In genomic region chr9:28600226-28600625, GRCh38 we compare ENCODE assay signal across 25 cellular contexts.
"Had no signal": no experiment of that assay in that cellular context is flagged by ENCODE, and none has a peak within 500 bp of the region (broad histone marks: within the 10 kb centered on the region; RNA-seq: fewer than 3 reads in every experiment).

No MANE protein-coding gene starts in this region.

- H3K9me3 ChIP-seq: heart right ventricle, left ventricle myocardium inferior, pancreas, psoas muscle, right atrium auricular region, right lobe of liver, testis, thyroid gland, transverse colon, upper lobe of right lung had no signal

- FAIRE-seq: pancreas, urothelium cell line had no signal

- DNase-seq: heart right ventricle; islet precursor cell; left ventricle myocardium inferior; naive thymus-derived CD8-positive, alpha-beta T cell; nucleus accumbens; pancreas; psoas muscle; right lobe of liver; stimulated activated CD4-positive, alpha-beta T cell treated with anti-CD3 and anti-CD28 coated beads, Interleukin-1b, Interleukin-23, amount 100 ng/mL, for 48 hours; stimulated activated CD4-positive, alpha-beta T cell treated with anti-CD3 and anti-CD28 coated beads, Interleukin-2, amount 100 ng/mL, for 48 hours; stimulated activated CD4-positive, alpha-beta T cell treated with anti-CD3 and anti-CD28 coated beads, Interleukin-4, amount 100 ng/mL, for 4 hours; stimulated activated CD8-positive, alpha-beta memory T cell treated with anti-CD3 and anti-CD28 coated beads, Interleukin-4, amount 100 ng/mL, for 48 hours; stimulated activated naive CD4-positive, alpha-beta T cell treated with Interleukin-2 at 50 U/mL for 16 hours; stimulated activated naive CD8-positive, alpha-beta T cell treated with anti-CD3 and anti-CD28 coated beads, Interleukin-15, amount 100 ng/mL, for 72 hours; substantia nigra; testis; thyroid gland; transverse colon; upper lobe of right lung had no signal

- H3K27ac ChIP-seq: heart right ventricle, hepatocyte, left ventricle myocardium inferior, pancreas, psoas muscle, right atrium auricular region, right lobe of liver, testis, thyroid gland, transverse colon, upper lobe of right lung had no signal

- H3K4me1 ChIP-seq: heart right ventricle, left ventricle myocardium inferior, pancreas, psoas muscle, right atrium auricular region, right lobe of liver, testis, thyroid gland, transverse colon, upper lobe of right lung had no signal

- ATAC-seq: heart right ventricle; naive thymus-derived CD8-positive, alpha-beta T cell; pancreas; psoas muscle; right lobe of liver; stimulated activated memory B cell treated with anti-CD40 and anti-IgM and Interleukin-4, amounts not matched to agents 10 μg/mL and 1 μg/mL and 100 μg/mL, for 72 hours; stimulated activated naive CD8-positive, alpha-beta T cell treated with anti-CD3 and anti-CD28 coated beads, Interleukin-15, amount 100 ng/mL, for 72 hours; upper lobe of right lung had no signal

- H3K4me3 ChIP-seq: heart right ventricle, hepatocyte, left ventricle myocardium inferior, lung, pancreas, psoas muscle, right atrium auricular region, right lobe of liver, smooth muscle cell, testis, thyroid gland, transverse colon, upper lobe of right lung had no signal

- H3K27me3 ChIP-seq: heart right ventricle, hepatocyte, pancreas, right atrium auricular region, right lobe of liver, testis, thyroid gland, transverse colon, upper lobe of right lung had no signal

- H3K36me3 ChIP-seq: heart right ventricle, left ventricle myocardium inferior, pancreas, right atrium auricular region, right lobe of liver, thyroid gland, transverse colon, upper lobe of right lung had no signal
